Comparison of ENCODE assay signal across 8 cellular contexts in genomic region chr3:42025388-42026138, GRCh38.
DNase-seq lines count a peak whose midpoint lies in the region; ATAC-seq and TF ChIP-seq lines count a peak whose summit lies in the region.

No MANE protein-coding gene starts in this region.

- H3K4me3 ChIP-seq in GM12865 (ENCODE audit: low read depth, low read length) (peak overlapping the region; percentile 33), ascending aorta (peak overlapping the region; percentile 13 to 39), right atrium auricular region (no peak overlapping the region)

- TF ChIP-seq CTCF in GM12865 (IDR thresholded peaks at IDR 0.05; ENCODE audit: insufficient read depth, low read depth, low read length, missing control alignments) (no peak), ascending aorta (IDR thresholded peaks at IDR 0.05) (no peak), right atrium auricular region (IDR thresholded peaks at IDR 0.05) (no peak)

- H3K27ac ChIP-seq in ascending aorta (peak overlapping the region; percentile 71 to 88), right atrium auricular region (peak overlapping the region; percentile 82 to 92)

- intact Hi-C loops in ascending aorta (cut with DNase I), result loop anchor here (5.0 kb wide), 1 partner anchor 63 kb away; the partner anchor contains the start of gene ULK4

- H3K9me3 ChIP-seq in ascending aorta (no peaks in the 10 kb centered on the region), right atrium auricular region (no peaks in the 10 kb centered on the region)

- DNase-seq in A172 (ENCODE audit: low spot score), result peak; percentile 88
- peak; percentile 62 for DNase-seq in GM12865 (ENCODE audit: low read depth)
- peak; percentile 5 for DNase-seq in NCI-H526 treated with DMSO at 0.1 percent for 48 hours (lab: John Stamatoyannopoulos, UW)
- DNase-seq in ascending aorta (ENCODE audit: low spot score in 2 of 2), result peak; percentile 86 to 97
- peak; percentile 97 for DNase-seq in right atrium auricular region (ENCODE audit: low spot score)
- DNase-seq in pons (ENCODE audit: low spot score), result peak; percentile 97

- no peaks in the 10 kb centered on the region for H3K36me3 ChIP-seq in ascending aorta
- H3K36me3 ChIP-seq in right atrium auricular region, result no peaks in the 10 kb centered on the region

- ATAC-seq in HG03378 (IDR thresholded peaks at IDR 0.05; ENCODE audit: unreplicated experiment) (peak; percentile 43), GM18517 (IDR thresholded peaks at IDR 0.05; ENCODE audit: unreplicated experiment) (no peak)

- peaks cover 11 to 34% of the 10 kb centered on the region in 2 donors for H3K4me1 ChIP-seq in ascending aorta
- peaks cover 0 to 78% of the 10 kb centered on the region in 2 donors for H3K4me1 ChIP-seq in right atrium auricular region

- H3K27me3 ChIP-seq in ascending aorta, result no peaks in the 10 kb centered on the region
- H3K27me3 ChIP-seq in right atrium auricular region, result no peaks in the 10 kb centered on the region

Comparison
In these comparisons a context has a peak if more than half of its experiments do, and no peak if none do; other contexts are left out.
1. DNase-seq: peak in every context shown above with its lines; median percentile 97 in right atrium auricular region; 97 in pons; 92 in ascending aorta; 88 in A172; 62 in GM12865; 5 in NCI-H526 treated with DMSO at 0.1 percent for 48 hours.
2. H3K4me3 ChIP-seq: peak in GM12865 (single experiment) and ascending aorta (2 of 2); none in right atrium auricular region (0 of 2).